ENCODE assay signal across 19 cellular contexts in the genomic region with DNA sequence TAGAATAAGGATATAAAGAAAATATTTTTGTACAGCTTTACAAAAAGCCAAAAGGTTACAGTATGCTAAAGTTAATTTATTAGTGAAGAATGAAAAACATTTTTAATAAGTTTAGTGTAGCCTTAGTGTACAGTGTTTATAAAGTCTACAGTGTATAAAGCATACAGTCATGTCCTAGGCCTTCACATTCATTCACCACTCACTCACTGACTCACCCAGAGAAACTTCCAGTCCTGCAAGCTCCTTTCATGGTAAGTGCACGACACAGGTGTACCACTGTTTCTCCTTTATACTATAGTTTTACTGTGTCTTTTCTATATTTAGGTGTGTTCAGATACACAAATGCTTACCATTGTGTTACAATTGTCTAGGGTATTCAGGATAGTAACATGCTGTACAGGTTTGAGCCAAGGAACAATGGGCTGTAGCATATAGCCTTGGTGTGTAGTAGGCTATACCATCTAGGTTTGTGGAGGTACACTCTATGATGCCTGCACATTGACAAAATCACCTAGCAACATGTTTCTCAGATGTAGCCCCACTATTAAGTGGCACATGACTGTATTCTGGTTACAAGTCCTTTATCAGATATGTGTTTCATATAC.
"Had no signal": no experiment of that assay in that cellular context is flagged by ENCODE, and none has a peak within 500 bp of the region (broad histone marks: within the 10 kb centered on the region; RNA-seq: fewer than 3 reads in every experiment).

No MANE protein-coding gene starts in this region.

- H3K27ac ChIP-seq: transverse colon had no signal

- H3K36me3 ChIP-seq: esophagus squamous epithelium, transverse colon had no signal

- ATAC-seq: activated CD8-positive, alpha-beta T cell treated with anti-CD3 and anti-CD28 coated beads for 36 hours; activated naive CD4-positive, alpha-beta T cell treated with anti-CD3 and anti-CD28 coated beads, Interleukin-2, amount 50 U/mL, for 72 hours; activated T-cell treated with anti-CD3 and anti-CD28 coated beads, Interleukin-2, amount 50 U/mL, for 4 hours; right cardiac atrium; stimulated activated naive CD8-positive, alpha-beta T cell treated with anti-CD3 and anti-CD28 coated beads, Interleukin-15, Interleukin-2, amounts not matched to agents 100 U/mL and 50 U/mL, for 24 hours; T-helper 17 cell had no signal

- H3K4me3 ChIP-seq: esophagus squamous epithelium, transverse colon had no signal

- H3K9me3 ChIP-seq: esophagus squamous epithelium, transverse colon had no signal

- H3K27me3 ChIP-seq: esophagus squamous epithelium had no signal

- DNase-seq: activated B cell treated with CpG ODN at 0.5 μM for 24 hours; activated CD4-positive, alpha-beta T cell treated with anti-CD3 and anti-CD28 coated beads for 48 hours; activated CD8-positive, alpha-beta T cell treated with anti-CD3 and anti-CD28 coated beads for 36 hours; activated effector memory CD4-positive, alpha-beta T cell treated with anti-CD3 and anti-CD28 coated beads, Interleukin-2, amount 50 U/mL, for 16 hours; activated T-cell treated with anti-CD3 and anti-CD28 coated beads, Interleukin-2, amount 50 U/mL, for 4 hours; amniotic stem cell; esophagus squamous epithelium; glutamatergic neuron; hypothalamus; nucleus accumbens; posterior cingulate gyrus; right cardiac atrium; small intestine; stimulated activated CD4-positive, alpha-beta T cell treated with anti-CD3 and anti-CD28 coated beads, Interleukin-4, amount 100 ng/mL, for 4 hours; stimulated activated CD8-positive, alpha-beta memory T cell treated with anti-CD3 and anti-CD28 coated beads, Interleukin-4, amount 100 ng/mL, for 48 hours; stimulated activated naive CD8-positive, alpha-beta T cell treated with anti-CD3 and anti-CD28 coated beads, Interleukin-15, Interleukin-2, amounts not matched to agents 100 U/mL and 50 U/mL, for 24 hours; T-helper 17 cell; transverse colon had no signal

- H3K4me1 ChIP-seq: transverse colon had no signal
